1 cellular context compared by ENCODE assay signal in the genomic region with DNA sequence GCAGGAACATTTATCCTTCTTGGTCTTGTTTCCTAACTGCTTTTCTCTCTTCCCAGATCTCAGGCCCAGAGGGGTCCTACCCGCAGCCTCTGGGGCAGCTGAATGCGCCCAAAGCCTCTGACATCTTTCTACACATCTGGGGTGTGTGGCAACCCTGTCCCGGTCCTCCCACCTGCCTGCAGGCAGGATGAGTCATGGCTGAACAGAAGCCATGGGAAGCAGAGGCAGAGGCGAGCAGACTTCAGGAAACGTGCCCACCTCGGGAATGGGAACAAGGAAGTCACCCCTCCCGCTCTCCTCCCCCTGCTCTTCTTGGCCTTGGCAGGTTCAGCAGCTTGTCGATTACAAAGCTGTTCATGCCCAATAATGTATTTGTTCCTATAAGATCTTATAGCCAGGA.
TF ChIP-seq lines count a peak whose summit lies in the region.

No MANE protein-coding gene starts in this region.

TF ChIP-seq in GM23338, 12 proteins besides CTCF, POLR2A, EP300 and RAD21 (continued from another document):
- no peak for TF ChIP-seq ZNF462 (CRISPR knock-in tag; IDR thresholded peaks at IDR 0.05)
- TF ChIP-seq ZNF331 (CRISPR knock-in tag; IDR thresholded peaks at IDR 0.05; ENCODE audit: low read depth) = no peak
- no peak for TF ChIP-seq REST (IDR thresholded peaks at IDR 0.05; ENCODE audit: unreplicated experiment)
